8 cellular contexts compared by ENCODE assay signal in the genomic region with DNA sequence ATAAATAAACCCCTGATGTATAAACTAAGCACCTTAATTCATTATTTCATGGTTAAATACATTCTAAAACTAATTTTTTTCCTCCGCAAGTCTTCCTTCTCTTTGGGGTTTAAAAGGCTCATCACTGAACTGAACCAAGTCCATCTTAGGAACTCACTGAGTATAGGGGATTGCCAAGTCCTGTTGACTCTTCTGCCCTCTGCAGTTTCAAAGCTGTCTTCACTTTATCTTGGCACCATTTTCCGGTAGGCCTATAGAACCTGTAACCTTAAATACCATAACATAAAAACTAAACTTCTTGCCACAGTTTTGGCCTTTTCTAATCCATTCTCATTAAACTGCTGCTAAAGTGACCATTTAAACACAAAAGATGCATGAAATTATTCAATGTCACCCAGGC.
DNase-seq lines count a peak whose midpoint lies in the region; ATAC-seq and TF ChIP-seq lines count a peak whose summit lies in the region.

No MANE protein-coding gene starts in this region.

- no peak overlapping the region for H3K27ac Mint-ChIP-seq in WTC11

- H3K36me3 ChIP-seq in tibial nerve, result no peaks in the 10 kb centered on the region

- WGBS in tibial nerve, 2 donors, result 72 to 73% methylated on average over 2 of the region's 2 CpGs

- no peak for TF ChIP-seq CTCF in WTC11 (IDR thresholded peaks at IDR 0.05)
- peak in 1 of 5 experiments; percentile 18 for TF ChIP-seq CTCF in tibial nerve (IDR thresholded peaks at IDR 0.05)

- no peaks in the 10 kb centered on the region for H3K27me3 ChIP-seq in tibial nerve

- DNase-seq in A172 (ENCODE audit: low spot score) (peak; percentile 44), GF-D8 (lab: John Stamatoyannopoulos, UW) (peak; percentile 41), LHCN-M2 (ENCODE audit: low read depth) (peak; percentile 36), WTC11 (ENCODE audit: low spot score) (no peak), left kidney (ENCODE audit: low read depth, low spot score) (peak; percentile 49), tibial nerve (ENCODE audit: low spot score in 2 of 2) (no peak)
- no peak for DNase-seq in activated CD4-positive, CD25-positive, alpha-beta regulatory T cell treated with anti-CD3 and anti-CD28 coated beads, Interleukin-2, amount 50 U/mL, for 72 hours

- no peaks in the 10 kb centered on the region for H3K36me3 Mint-ChIP-seq in WTC11

- H3K9me3 ChIP-seq in tibial nerve, result no peaks in the 10 kb centered on the region

- TF ChIP-seq EP300 in tibial nerve (IDR thresholded peaks at IDR 0.05), result no peak

- H3K9me3 Mint-ChIP-seq in WTC11, result no peaks in the 10 kb centered on the region

- no peak overlapping the region for H3K4me3 ChIP-seq in tibial nerve

- no peak overlapping the region for H3K4me3 Mint-ChIP-seq in WTC11

- H3K4me1 ChIP-seq in tibial nerve, result no peaks in the 10 kb centered on the region

- CTCF ChIA-PET in WTC11 (lab: Charles Lee), result interaction anchor here (0.7 to 1.0 kb wide), 2 partner anchors 30 to 418 kb away, joined by 4 to 5 read pairs; no protein-coding TSS in a partner anchor

- ATAC-seq in WTC11 (peak; percentile 85), HG03342 (IDR thresholded peaks at IDR 0.05; ENCODE audit: unreplicated experiment) (no peak)

- no peaks in the 10 kb centered on the region for H3K27me3 Mint-ChIP-seq in WTC11 (ENCODE audit: low read depth)

- POLR2A ChIA-PET in WTC11 (lab: Charles Lee), result no interaction called here

- H3K4me1 Mint-ChIP-seq in WTC11, result no peaks in the 10 kb centered on the region

- no peak overlapping the region for H3K27ac ChIP-seq in tibial nerve

- TF ChIP-seq POLR2A in tibial nerve (IDR thresholded peaks at IDR 0.05), result no peak

TF ChIP-seq in WTC11, 78 proteins besides CTCF, POLR2A, EP300 and RAD21:
- TF ChIP-seq, protein P1, sequence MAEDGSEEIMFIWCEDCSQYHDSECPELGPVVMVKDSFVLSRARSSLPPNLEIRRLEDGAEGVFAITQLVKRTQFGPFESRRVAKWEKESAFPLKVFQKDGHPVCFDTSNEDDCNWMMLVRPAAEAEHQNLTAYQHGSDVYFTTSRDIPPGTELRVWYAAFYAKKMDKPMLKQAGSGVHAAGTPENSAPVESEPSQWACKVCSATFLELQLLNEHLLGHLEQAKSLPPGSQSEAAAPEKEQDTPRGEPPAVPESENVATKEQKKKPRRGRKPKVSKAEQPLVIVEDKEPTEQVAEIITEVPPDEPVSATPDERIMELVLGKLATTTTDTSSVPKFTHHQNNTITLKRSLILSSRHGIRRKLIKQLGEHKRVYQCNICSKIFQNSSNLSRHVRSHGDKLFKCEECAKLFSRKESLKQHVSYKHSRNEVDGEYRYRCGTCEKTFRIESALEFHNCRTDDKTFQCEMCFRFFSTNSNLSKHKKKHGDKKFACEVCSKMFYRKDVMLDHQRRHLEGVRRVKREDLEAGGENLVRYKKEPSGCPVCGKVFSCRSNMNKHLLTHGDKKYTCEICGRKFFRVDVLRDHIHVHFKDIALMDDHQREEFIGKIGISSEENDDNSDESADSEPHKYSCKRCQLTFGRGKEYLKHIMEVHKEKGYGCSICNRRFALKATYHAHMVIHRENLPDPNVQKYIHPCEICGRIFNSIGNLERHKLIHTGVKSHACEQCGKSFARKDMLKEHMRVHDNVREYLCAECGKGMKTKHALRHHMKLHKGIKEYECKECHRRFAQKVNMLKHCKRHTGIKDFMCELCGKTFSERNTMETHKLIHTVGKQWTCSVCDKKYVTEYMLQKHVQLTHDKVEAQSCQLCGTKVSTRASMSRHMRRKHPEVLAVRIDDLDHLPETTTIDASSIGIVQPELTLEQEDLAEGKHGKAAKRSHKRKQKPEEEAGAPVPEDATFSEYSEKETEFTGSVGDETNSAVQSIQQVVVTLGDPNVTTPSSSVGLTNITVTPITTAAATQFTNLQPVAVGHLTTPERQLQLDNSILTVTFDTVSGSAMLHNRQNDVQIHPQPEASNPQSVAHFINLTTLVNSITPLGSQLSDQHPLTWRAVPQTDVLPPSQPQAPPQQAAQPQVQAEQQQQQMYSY (CRISPR knock-in tag; IDR thresholded peaks at IDR 0.05), result no peak
- TF ChIP-seq EMX1 (CRISPR knock-in tag; IDR thresholded peaks at IDR 0.05) (no peak), RORB (CRISPR knock-in tag; IDR thresholded peaks at IDR 0.05) (no peak), PREB (CRISPR knock-in tag; IDR thresholded peaks at IDR 0.05; ENCODE audit: borderline replicate concordance) (no peak), NR1H2 (CRISPR knock-in tag; IDR thresholded peaks at IDR 0.05) (no peak), CBFB (CRISPR knock-in tag; IDR thresholded peaks at IDR 0.05; ENCODE audit: low read depth) (no peak), ELF4 (CRISPR knock-in tag; IDR thresholded peaks at IDR 0.05; ENCODE audit: low read depth) (no peak), CDX4 (CRISPR knock-in tag; IDR thresholded peaks at IDR 0.05; ENCODE audit: borderline replicate concordance) (no peak)
- TF ChIP-seq, protein P2, sequence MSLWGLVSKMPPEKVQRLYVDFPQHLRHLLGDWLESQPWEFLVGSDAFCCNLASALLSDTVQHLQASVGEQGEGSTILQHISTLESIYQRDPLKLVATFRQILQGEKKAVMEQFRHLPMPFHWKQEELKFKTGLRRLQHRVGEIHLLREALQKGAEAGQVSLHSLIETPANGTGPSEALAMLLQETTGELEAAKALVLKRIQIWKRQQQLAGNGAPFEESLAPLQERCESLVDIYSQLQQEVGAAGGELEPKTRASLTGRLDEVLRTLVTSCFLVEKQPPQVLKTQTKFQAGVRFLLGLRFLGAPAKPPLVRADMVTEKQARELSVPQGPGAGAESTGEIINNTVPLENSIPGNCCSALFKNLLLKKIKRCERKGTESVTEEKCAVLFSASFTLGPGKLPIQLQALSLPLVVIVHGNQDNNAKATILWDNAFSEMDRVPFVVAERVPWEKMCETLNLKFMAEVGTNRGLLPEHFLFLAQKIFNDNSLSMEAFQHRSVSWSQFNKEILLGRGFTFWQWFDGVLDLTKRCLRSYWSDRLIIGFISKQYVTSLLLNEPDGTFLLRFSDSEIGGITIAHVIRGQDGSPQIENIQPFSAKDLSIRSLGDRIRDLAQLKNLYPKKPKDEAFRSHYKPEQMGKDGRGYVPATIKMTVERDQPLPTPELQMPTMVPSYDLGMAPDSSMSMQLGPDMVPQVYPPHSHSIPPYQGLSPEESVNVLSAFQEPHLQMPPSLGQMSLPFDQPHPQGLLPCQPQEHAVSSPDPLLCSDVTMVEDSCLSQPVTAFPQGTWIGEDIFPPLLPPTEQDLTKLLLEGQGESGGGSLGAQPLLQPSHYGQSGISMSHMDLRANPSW (CRISPR knock-in tag; conservative IDR thresholded peaks at IDR 0.05; ENCODE audit: low read depth), result no peak

Comparison
In these comparisons a context has a peak if more than half of its experiments do, and no peak if none do; other contexts are left out.
1. DNase-seq: peak in A172 (single experiment), GF-D8 (single experiment), LHCN-M2 (single experiment) and left kidney (single experiment); none in WTC11 (single experiment), activated CD4-positive, CD25-positive, alpha-beta regulatory T cell treated with anti-CD3 and anti-CD28 coated beads, Interleukin-2, amount 50 U/mL, for 72 hours (single experiment) and tibial nerve (0 of 2).